ENCODE assay signal across 11 cellular contexts in genomic region chr16:70702624-70703023, GRCh38. TPM values are rescaled to one million over a fixed set of nuclear protein-coding genes. Genes with fewer than 3 reads are reported as not detected.
A peak's percentile ranks its signal among the peaks of the same experiment; 100 is the strongest.
DNase-seq lines count a peak whose midpoint lies in the region; ATAC-seq, FAIRE-seq and TF ChIP-seq lines count a peak whose summit lies in the region.
"Had no signal": no experiment of that assay in that cellular context is flagged by ENCODE, and none has a peak within 500 bp of the region (broad histone marks: within the 10 kb centered on the region; RNA-seq: fewer than 3 reads in every experiment).

No MANE protein-coding gene starts in this region.

- H3K4me3 ChIP-seq in HL-60 (replicated peaks; ENCODE audit: insufficient read depth, low read length): no peak overlapping the region
- H3K4me3 ChIP-seq in adipocyte (ENCODE audit: low read length): no peak overlapping the region
- no peak overlapping the region for H3K4me3 ChIP-seq in left lung
- no peak overlapping the region for H3K4me3 ChIP-seq in smooth muscle cell

- H2AFZ ChIP-seq in smooth muscle cell (ENCODE audit: low read depth): no peak overlapping the region

- TF ChIP-seq CTCF in HL-60 (IDR thresholded peaks at IDR 0.05; ENCODE audit: insufficient read depth, low read length) (no peak), left lung (IDR thresholded peaks at IDR 0.05) (no peak), smooth muscle cell (IDR thresholded peaks at IDR 0.05; ENCODE audit: borderline replicate concordance, insufficient read depth, poor library complexity, severe bottlenecking) (no peak)

- H3K79me2 ChIP-seq in smooth muscle cell (ENCODE audit: low read depth): no peaks in the 10 kb centered on the region

- H3K27me3 ChIP-seq in HL-60 (ENCODE audit: insufficient read depth, poor library complexity, severe bottlenecking) (no peaks in the 10 kb centered on the region), adipocyte (replicated peaks; ENCODE audit: control insufficient read depth, insufficient read depth, low read length) (no peaks in the 10 kb centered on the region), left lung (no peaks in the 10 kb centered on the region), smooth muscle cell (ENCODE audit: low read depth) (no peaks in the 10 kb centered on the region)

- peak overlapping the region; percentile 42 for H3K4me2 ChIP-seq in smooth muscle cell

- no peaks in the 10 kb centered on the region for H3K36me3 ChIP-seq in adipocyte (ENCODE audit: control insufficient read depth, insufficient read depth, low read length, severe bottlenecking)
- peaks cover 0 to 21% of the 10 kb centered on the region in 2 donors for H3K36me3 ChIP-seq in left lung
- no peaks in the 10 kb centered on the region for H3K36me3 ChIP-seq in smooth muscle cell (ENCODE audit: low read depth)

- intact Hi-C loops in left lung (cut with DNase I): no loop called here

- ATAC-seq in left lung: peak; percentile 60
- ATAC-seq in HG02973 (IDR thresholded peaks at IDR 0.05; ENCODE audit: unreplicated experiment): no peak
- ATAC-seq: activated CD8-positive, alpha-beta T cell treated with anti-CD3 and anti-CD28 coated beads for 36 hours had no signal

- H3K27ac ChIP-seq in HL-60 (replicated peaks) (peak overlapping the region; percentile 19), left lung (peak overlapping the region; percentile 65 to 67), smooth muscle cell (ENCODE audit: low read depth) (peak overlapping the region; percentile 93)

- no peaks in the 10 kb centered on the region for H4K20me1 ChIP-seq in smooth muscle cell (ENCODE audit: low read depth)

- H3K9ac ChIP-seq in adipocyte (ENCODE audit: low read length): peak overlapping the region; percentile 63
- peak overlapping the region; percentile 3 for H3K9ac ChIP-seq in smooth muscle cell (ENCODE audit: low read depth)

- H3K4me1 ChIP-seq in adipocyte (ENCODE audit: control insufficient read depth, insufficient read depth, low read length) (peaks cover 37% of the 10 kb centered on the region), left lung (peaks cover 21 to 48% of the 10 kb centered on the region in 2 donors), smooth muscle cell (ENCODE audit: low read depth) (peaks cover 10% of the 10 kb centered on the region)

- TF ChIP-seq POLR2A in GM12892 (IDR thresholded peaks at IDR 0.05; ENCODE audit: low read depth, low read length): no peak

- no peak for FAIRE-seq in GM12892 (lab: Jason Lieb, UNC)

- H3K9me3 ChIP-seq in adipocyte (ENCODE audit: control insufficient read depth, low read length): no peaks in the 10 kb centered on the region
- no peaks in the 10 kb centered on the region for H3K9me3 ChIP-seq in left lung
- no peaks in the 10 kb centered on the region for H3K9me3 ChIP-seq in smooth muscle cell (replicated peaks; ENCODE audit: low read depth)

- 86% methylated on average over 8 of the region's 8 CpGs for WGBS in smooth muscle cell (ENCODE audit: low lambda C conversion rate)

- peak in 1 of 2 experiments; percentile 9 for DNase-seq in HL-60 (ENCODE audit: low read depth in 1 of 2, low spot score in 1 of 2)
- DNase-seq in adipocyte (ENCODE audit: low read depth): no peak
- DNase-seq in left lung: no peak
- no peak for DNase-seq in smooth muscle cell (lab: John Stamatoyannopoulos, UW; ENCODE audit: unreplicated experiment)
- DNase-seq in GM12892 (ENCODE audit: insufficient read length): no peak
- DNase-seq in activated CD4-positive, CD25-positive, alpha-beta regulatory T cell (lab: John Stamatoyannopoulos, UW): no peak
- DNase-seq in NCI-H1436 (lab: John Stamatoyannopoulos, UW): no peak
- DNase-seq: activated CD8-positive, alpha-beta T cell treated with anti-CD3 and anti-CD28 coated beads for 36 hours; KBM-7; NCI-H226 had no signal

- H3F3A ChIP-seq in smooth muscle cell (ENCODE audit: low read depth): peaks cover 9% of the 10 kb centered on the region

RNA-seq across cellular contexts. Expression of gene MTSS2, which starts 16.8 kb away (rescaled TPM):
- total RNA-seq in left lung (10 to 100 TPM; 58.1 to 96.3 TPM), smooth muscle cell (19.5 and 27.1 TPM in 2 replicates)
- polyA plus RNA-seq in smooth muscle cell: 4.2 and 8.7 TPM in 2 replicates
- not detected for polyA plus RNA-seq in GM12892 (2012; ENCODE audit: missing spikeins)

RNA-seq across cellular contexts. Expression of gene IL34, which starts 56.3 kb away (rescaled TPM):
- total RNA-seq in left lung (1 to 10 TPM; 2.1 to 4.1 TPM), smooth muscle cell (not detected in 2 replicates)
- polyA plus RNA-seq in smooth muscle cell: 0.49 and 1.2 TPM in 2 replicates
- polyA plus RNA-seq in GM12892 (2012; ENCODE audit: missing spikeins): not detected
- total RNA-seq: activated CD8-positive, alpha-beta T cell treated with anti-CD3 and anti-CD28 coated beads for 36 hours had no signal

Comparison
In these comparisons a context has a peak if more than half of its experiments do, and no peak if none do; other contexts are left out.
1. H3K27ac ChIP-seq: peak in every context shown above with its lines; median percentile 93 in smooth muscle cell; 66 in left lung; 19 in HL-60.